Comparison of ENCODE assay signal across 9 cellular contexts in the genomic region with DNA sequence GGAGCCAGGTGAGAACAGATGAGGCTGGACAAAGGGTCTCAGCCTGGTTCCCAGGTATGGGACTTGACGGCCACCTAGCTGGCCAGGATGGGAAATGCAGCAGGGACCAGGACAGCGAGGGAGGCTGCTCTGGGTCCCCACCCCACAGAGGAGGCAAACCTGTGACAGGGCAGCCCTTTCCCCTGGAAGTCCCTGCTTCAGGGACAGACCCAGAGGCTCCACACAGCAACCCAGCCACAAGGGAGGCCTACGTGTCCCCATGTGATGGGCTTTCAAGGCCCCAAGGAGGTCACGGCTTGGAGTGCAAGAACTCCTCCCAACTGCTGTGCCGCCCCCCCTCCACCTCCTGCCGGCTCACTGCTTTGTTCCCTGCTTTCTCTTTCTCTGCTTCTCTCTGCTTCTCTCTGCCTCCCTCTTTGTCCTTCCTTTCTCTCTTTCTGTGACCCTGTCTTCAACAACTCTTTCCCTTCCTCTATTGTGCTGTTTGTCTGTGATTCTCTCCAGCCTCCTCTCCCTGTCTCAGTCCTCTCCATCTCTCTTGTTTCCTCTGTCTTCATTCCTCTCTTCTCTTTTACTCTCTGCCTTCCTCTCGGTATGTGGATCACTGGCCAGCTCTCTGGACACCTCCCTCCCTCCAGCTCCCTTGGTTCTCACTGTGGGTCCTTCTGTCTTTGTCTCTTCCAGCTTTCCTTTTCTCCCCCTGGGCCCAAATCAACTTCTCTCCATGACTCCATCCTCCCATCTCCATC. TPM values are rescaled to one million over a fixed set of nuclear protein-coding genes. Genes with fewer than 3 reads are reported as not detected.
DNase-seq lines count a peak whose midpoint lies in the region; ATAC-seq and TF ChIP-seq lines count a peak whose summit lies in the region.
"Had no signal": no experiment of that assay in that cellular context is flagged by ENCODE, and none has a peak within 500 bp of the region (broad histone marks: within the 10 kb centered on the region; RNA-seq: fewer than 3 reads in every experiment).

No MANE protein-coding gene starts in this region.

- DNase-seq in NCI-H748 (lab: John Stamatoyannopoulos, UW; ENCODE audit: unreplicated experiment) (peak; percentile 40), NCI-H748 treated with DMSO at 0.1 percent for 48 hours (lab: John Stamatoyannopoulos, UW) (no peak), RPMI8226 (peak; percentile 18), left ventricle myocardium superior (no peak), tibial nerve (ENCODE audit: low spot score in 2 of 2) (no peak), NCI-H446 treated with DMSO at 0.1 percent for 48 hours (lab: John Stamatoyannopoulos, UW) (no peak)
- DNase-seq: activated naive CD4-positive, alpha-beta T cell had no signal

- H3K27ac ChIP-seq in tibial nerve: no peak overlapping the region

- H3K27me3 ChIP-seq in tibial nerve: no peaks in the 10 kb centered on the region

- TF ChIP-seq CTCF in tibial nerve (IDR thresholded peaks at IDR 0.05): peak in 3 of 5 experiments; percentile 12 to 40 (median 18)

- no peak for TF ChIP-seq POLR2A in tibial nerve (IDR thresholded peaks at IDR 0.05)

- TF ChIP-seq EP300 in tibial nerve (IDR thresholded peaks at IDR 0.05): no peak

- no peak overlapping the region for H3K4me3 ChIP-seq in tibial nerve

- H3K4me1 ChIP-seq in tibial nerve: no peaks in the 10 kb centered on the region

- 42% methylated on average over 7 of the region's 7 CpGs for WGBS in tibial nerve, 2 donors

- no peaks in the 10 kb centered on the region for H3K36me3 ChIP-seq in tibial nerve

- intact Hi-C loops in left ventricle myocardium superior (cut with micrococcal nuclease): no loop called here

- ATAC-seq in left ventricle myocardium superior: peak; percentile 70
- no peak for ATAC-seq in GM19463 (IDR thresholded peaks at IDR 0.05; ENCODE audit: unreplicated experiment)
- no peak for ATAC-seq in GM21390 (IDR thresholded peaks at IDR 0.05; ENCODE audit: unreplicated experiment)

- H3K9me3 ChIP-seq in tibial nerve: no peaks in the 10 kb centered on the region

RNA-seq across cellular contexts. Expression of a gene that starts 9.6 kb away (rescaled TPM):
- 0.12 TPM for total RNA-seq in left ventricle myocardium superior
- total RNA-seq in tibial nerve: under 1 TPM in 1 of 4 donors, not detected in 3; 0.90 TPM

RNA-seq across cellular contexts. Expression of a gene that starts 57.3 kb away (rescaled TPM):
- total RNA-seq in left ventricle myocardium superior (49.0 TPM), tibial nerve (100 to 1,000 TPM; 122 to 165 (median 138) TPM)

RNA-seq across cellular contexts. Expression of a gene that starts 57.5 kb away (rescaled TPM):
- total RNA-seq in left ventricle myocardium superior (0.35 TPM), tibial nerve (1 to 10 TPM in 1 of 4 donors, under 1 TPM in 2, not detected in 1; 0.44 to 5.7 (median 0.60) TPM)

Comparison
In these comparisons a context has a peak if more than half of its experiments do, and no peak if none do; other contexts are left out.
1. DNase-seq: peak in NCI-H748 (single experiment) and RPMI8226 (single experiment); none in NCI-H748 treated with DMSO at 0.1 percent for 48 hours (single experiment), left ventricle myocardium superior (single experiment), tibial nerve (0 of 2) and NCI-H446 treated with DMSO at 0.1 percent for 48 hours (single experiment).